Comparison of ENCODE assay signal across 15 cellular contexts in the genomic region with DNA sequence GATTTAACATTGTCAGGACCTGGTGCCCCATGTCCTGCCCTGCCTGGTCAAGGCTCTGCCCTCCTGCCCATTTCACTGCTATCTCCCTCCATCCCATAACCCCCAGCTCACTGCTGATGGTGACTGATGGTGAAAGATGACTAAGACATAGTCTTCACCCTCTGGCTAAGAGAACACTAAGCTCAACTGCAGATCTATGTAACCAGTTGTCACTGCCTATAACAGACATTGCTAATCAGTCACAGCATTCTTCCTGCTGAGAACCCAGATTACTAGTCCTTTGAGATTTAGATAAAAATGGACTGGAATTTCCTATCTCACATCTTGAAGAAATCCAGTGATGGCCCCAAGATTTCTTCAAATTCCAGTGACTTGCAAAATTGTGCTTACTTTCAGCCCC.
"Had no signal": no experiment of that assay in that cellular context is flagged by ENCODE, and none has a peak within 500 bp of the region (broad histone marks: within the 10 kb centered on the region; RNA-seq: fewer than 3 reads in every experiment).

No MANE protein-coding gene starts in this region.

- FAIRE-seq: endometrium, TTC549 had no signal

- H3K4me3 Mint-ChIP-seq: activated naive CD8-positive, alpha-beta T cell treated with anti-CD3 and anti-CD28 coated beads, Interleukin-2, amount 10 ng/mL, durations not matched to agents 7 days and 5 days; activated T-cell treated with anti-CD3 and anti-CD28 coated beads, Interleukin-2, amount 50 U/mL, for 24 hours; nephron; T-helper 17 cell had no signal

- H3K36me3 Mint-ChIP-seq: activated naive CD8-positive, alpha-beta T cell treated with anti-CD3 and anti-CD28 coated beads, Interleukin-2, amount 10 ng/mL, durations not matched to agents 7 days and 5 days had no signal

- H3K27ac ChIP-seq: dorsolateral prefrontal cortex, esophagus squamous epithelium, gastrocnemius medialis, heart right ventricle had no signal

- H3K4me3 ChIP-seq: dorsolateral prefrontal cortex, esophagus squamous epithelium, gastrocnemius medialis, heart right ventricle had no signal

- H3K27me3 ChIP-seq: dorsolateral prefrontal cortex, gastrocnemius medialis, heart right ventricle had no signal

- H3K4me1 Mint-ChIP-seq: T-helper 17 cell had no signal

- ATAC-seq: activated CD4-positive, CD25-positive, alpha-beta regulatory T cell treated with anti-CD3 and anti-CD28 coated beads, Interleukin-2, amount 50 U/mL, for 24 hours; gastrocnemius medialis; heart right ventricle; left lobe of liver; stimulated activated naive CD8-positive, alpha-beta T cell treated with anti-CD3 and anti-CD28 coated beads, Interleukin-15, Interleukin-2, amounts not matched to agents 100 U/mL and 50 U/mL, for 24 hours; T-helper 17 cell had no signal

- H3K4me1 ChIP-seq: esophagus squamous epithelium, gastrocnemius medialis, heart right ventricle had no signal

- H3K36me3 ChIP-seq: esophagus squamous epithelium, gastrocnemius medialis, heart right ventricle had no signal

- H3K27ac Mint-ChIP-seq: activated naive CD8-positive, alpha-beta T cell treated with anti-CD3 and anti-CD28 coated beads, Interleukin-2, amount 10 ng/mL, durations not matched to agents 7 days and 5 days; activated T-cell treated with anti-CD3 and anti-CD28 coated beads, Interleukin-2, amount 50 U/mL, for 24 hours; nephron; T-helper 17 cell had no signal

- H3K9me3 ChIP-seq: esophagus squamous epithelium, gastrocnemius medialis, heart right ventricle had no signal

- DNase-seq: activated naive CD8-positive, alpha-beta T cell treated with anti-CD3 and anti-CD28 coated beads, Interleukin-2, amount 10 ng/mL, durations not matched to agents 7 days and 5 days; activated T-cell treated with anti-CD3 and anti-CD28 coated beads, Interleukin-2, amount 50 U/mL, for 24 hours; dorsolateral prefrontal cortex; esophagus squamous epithelium; gastrocnemius medialis; heart right ventricle; islet precursor cell; stimulated activated CD4-positive, alpha-beta T cell treated with anti-CD3 and anti-CD28 coated beads, Interleukin-2, amount 100 ng/mL, for 48 hours; stimulated activated naive CD8-positive, alpha-beta T cell treated with anti-CD3 and anti-CD28 coated beads, Interleukin-15, Interleukin-2, amounts not matched to agents 100 U/mL and 50 U/mL, for 24 hours; T-helper 17 cell had no signal

- H3K9me3 Mint-ChIP-seq: activated naive CD8-positive, alpha-beta T cell treated with anti-CD3 and anti-CD28 coated beads, Interleukin-2, amount 10 ng/mL, durations not matched to agents 7 days and 5 days; activated T-cell treated with anti-CD3 and anti-CD28 coated beads, Interleukin-2, amount 50 U/mL, for 24 hours; nephron had no signal
